Comparison of ENCODE assay signal across 1 cellular context in the genomic region with DNA sequence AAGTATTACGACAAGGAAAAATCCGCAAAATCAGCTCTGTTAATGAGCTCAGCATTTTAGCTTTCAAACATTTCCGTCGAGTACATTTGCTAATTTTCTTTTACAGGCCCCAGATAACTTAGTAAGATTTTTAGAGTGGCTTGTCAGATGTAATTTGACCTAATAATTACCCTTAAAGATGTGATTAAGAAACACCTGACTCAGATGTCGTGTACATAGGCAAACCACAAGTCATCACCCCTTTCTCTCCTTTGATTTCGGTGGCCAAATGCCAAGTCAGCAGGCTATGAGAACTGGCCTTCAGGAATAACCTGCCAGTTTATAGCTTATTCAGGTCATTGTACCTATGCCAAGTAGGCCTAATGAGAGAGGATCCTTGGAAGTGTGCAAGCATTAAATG.
TF ChIP-seq lines count a peak whose summit lies in the region.

No MANE protein-coding gene starts in this region.

TF ChIP-seq in HEK293, 187 proteins besides CTCF, POLR2A, EP300 and RAD21 (continued from another document and continues in another):
- TF ChIP-seq, protein P1, sequence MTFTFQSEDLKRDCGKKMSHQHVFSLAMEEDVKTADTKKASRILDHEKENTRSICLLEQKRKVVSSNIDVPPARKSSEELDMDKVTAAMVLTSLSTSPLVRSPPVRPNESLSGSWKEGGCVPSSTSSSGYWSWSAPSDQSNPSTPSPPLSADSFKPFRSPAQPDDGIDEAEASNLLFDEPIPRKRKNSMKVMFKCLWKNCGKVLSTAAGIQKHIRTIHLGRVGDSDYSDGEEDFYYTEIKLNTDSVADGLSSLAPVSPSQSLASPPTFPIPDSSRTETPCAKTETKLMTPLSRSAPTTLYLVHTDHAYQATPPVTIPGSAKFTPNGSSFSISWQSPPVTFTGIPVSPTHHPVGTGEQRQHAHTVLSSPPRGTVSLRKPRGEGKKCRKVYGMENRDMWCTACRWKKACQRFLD (tag by site-specific recombination; IDR thresholded peaks at IDR 0.05): no peak
- TF ChIP-seq ZSCAN23 (tag by site-specific recombination; IDR thresholded peaks at IDR 0.05) (peak; percentile 92), ZNF558 (tag by site-specific recombination; IDR thresholded peaks at IDR 0.05) (no peak), SALL2 (tag by site-specific recombination; IDR thresholded peaks at IDR 0.05; ENCODE audit: borderline replicate concordance) (no peak), ZNF324 (tag by site-specific recombination; IDR thresholded peaks at IDR 0.05) (no peak), ZIC2 (tag by site-specific recombination; IDR thresholded peaks at IDR 0.05) (no peak), ZNF791 (tag by site-specific recombination; IDR thresholded peaks at IDR 0.05) (no peak), ZNF600 (tag by site-specific recombination; IDR thresholded peaks at IDR 0.05) (no peak), ZNF433 (tag by site-specific recombination; IDR thresholded peaks at IDR 0.05; ENCODE audit: low read depth) (no peak), ZNF423 (tag by site-specific recombination; IDR thresholded peaks at IDR 0.05) (no peak), EGR2 (tag by site-specific recombination; IDR thresholded peaks at IDR 0.05; ENCODE audit: low read depth) (no peak), ZNF561 (tag by site-specific recombination; IDR thresholded peaks at IDR 0.05; ENCODE audit: borderline replicate concordance) (no peak), ZNF2 (tag by site-specific recombination; IDR thresholded peaks at IDR 0.05) (no peak), KLF10 (tag by site-specific recombination; IDR thresholded peaks at IDR 0.05) (peak; percentile 85), ZBTB20 (tag by site-specific recombination; IDR thresholded peaks at IDR 0.05) (no peak), HOXC10 (CRISPR knock-in tag; IDR thresholded peaks at IDR 0.05) (no peak), RBAK (tag by site-specific recombination; IDR thresholded peaks at IDR 0.05) (no peak), ZNF140 (tag by site-specific recombination; IDR thresholded peaks at IDR 0.05) (no peak), ZNF221 (tag by site-specific recombination; IDR thresholded peaks at IDR 0.05; ENCODE audit: borderline replicate concordance) (no peak), MYNN (tag by site-specific recombination; IDR thresholded peaks at IDR 0.05; ENCODE audit: borderline replicate concordance) (no peak), GLI2 (tag by site-specific recombination; IDR thresholded peaks at IDR 0.05; ENCODE audit: borderline replicate concordance, low read depth) (peak; percentile 90), ZNF146 (tag by site-specific recombination; IDR thresholded peaks at IDR 0.05) (no peak), ZNF174 (tag by site-specific recombination; IDR thresholded peaks at IDR 0.05) (no peak), ZNF138 (tag by site-specific recombination; IDR thresholded peaks at IDR 0.05; ENCODE audit: borderline replicate concordance) (no peak), GLIS1 (tag by site-specific recombination; IDR thresholded peaks at IDR 0.05) (peak; percentile 53; the same call in 1 of the 2 replicates), ZFP3 (tag by site-specific recombination; IDR thresholded peaks at IDR 0.05; ENCODE audit: low read depth) (no peak), ZNF670 (tag by site-specific recombination; IDR thresholded peaks at IDR 0.05; ENCODE audit: low read depth) (no peak), ZNF48 (tag by site-specific recombination; IDR thresholded peaks at IDR 0.05) (no peak), GFI1B (tag by site-specific recombination; IDR thresholded peaks at IDR 0.05) (peak; percentile 96), ZNF629 (tag by site-specific recombination; IDR thresholded peaks at IDR 0.05) (peak; percentile 94), ZNF23 (tag by site-specific recombination; IDR thresholded peaks at IDR 0.05; ENCODE audit: borderline replicate concordance) (no peak), ZNF169 (tag by site-specific recombination; IDR thresholded peaks at IDR 0.05) (no peak), ZNF701 (tag by site-specific recombination; IDR thresholded peaks at IDR 0.05) (no peak), BCL11A (tag by site-specific recombination; IDR thresholded peaks at IDR 0.05; ENCODE audit: low read depth) (peak; percentile 86; the same call in 1 of the 2 replicates), ZNF157 (tag by site-specific recombination; IDR thresholded peaks at IDR 0.05) (no peak), ZNF112 (tag by site-specific recombination; IDR thresholded peaks at IDR 0.05) (no peak)
- TF ChIP-seq, protein P2, sequence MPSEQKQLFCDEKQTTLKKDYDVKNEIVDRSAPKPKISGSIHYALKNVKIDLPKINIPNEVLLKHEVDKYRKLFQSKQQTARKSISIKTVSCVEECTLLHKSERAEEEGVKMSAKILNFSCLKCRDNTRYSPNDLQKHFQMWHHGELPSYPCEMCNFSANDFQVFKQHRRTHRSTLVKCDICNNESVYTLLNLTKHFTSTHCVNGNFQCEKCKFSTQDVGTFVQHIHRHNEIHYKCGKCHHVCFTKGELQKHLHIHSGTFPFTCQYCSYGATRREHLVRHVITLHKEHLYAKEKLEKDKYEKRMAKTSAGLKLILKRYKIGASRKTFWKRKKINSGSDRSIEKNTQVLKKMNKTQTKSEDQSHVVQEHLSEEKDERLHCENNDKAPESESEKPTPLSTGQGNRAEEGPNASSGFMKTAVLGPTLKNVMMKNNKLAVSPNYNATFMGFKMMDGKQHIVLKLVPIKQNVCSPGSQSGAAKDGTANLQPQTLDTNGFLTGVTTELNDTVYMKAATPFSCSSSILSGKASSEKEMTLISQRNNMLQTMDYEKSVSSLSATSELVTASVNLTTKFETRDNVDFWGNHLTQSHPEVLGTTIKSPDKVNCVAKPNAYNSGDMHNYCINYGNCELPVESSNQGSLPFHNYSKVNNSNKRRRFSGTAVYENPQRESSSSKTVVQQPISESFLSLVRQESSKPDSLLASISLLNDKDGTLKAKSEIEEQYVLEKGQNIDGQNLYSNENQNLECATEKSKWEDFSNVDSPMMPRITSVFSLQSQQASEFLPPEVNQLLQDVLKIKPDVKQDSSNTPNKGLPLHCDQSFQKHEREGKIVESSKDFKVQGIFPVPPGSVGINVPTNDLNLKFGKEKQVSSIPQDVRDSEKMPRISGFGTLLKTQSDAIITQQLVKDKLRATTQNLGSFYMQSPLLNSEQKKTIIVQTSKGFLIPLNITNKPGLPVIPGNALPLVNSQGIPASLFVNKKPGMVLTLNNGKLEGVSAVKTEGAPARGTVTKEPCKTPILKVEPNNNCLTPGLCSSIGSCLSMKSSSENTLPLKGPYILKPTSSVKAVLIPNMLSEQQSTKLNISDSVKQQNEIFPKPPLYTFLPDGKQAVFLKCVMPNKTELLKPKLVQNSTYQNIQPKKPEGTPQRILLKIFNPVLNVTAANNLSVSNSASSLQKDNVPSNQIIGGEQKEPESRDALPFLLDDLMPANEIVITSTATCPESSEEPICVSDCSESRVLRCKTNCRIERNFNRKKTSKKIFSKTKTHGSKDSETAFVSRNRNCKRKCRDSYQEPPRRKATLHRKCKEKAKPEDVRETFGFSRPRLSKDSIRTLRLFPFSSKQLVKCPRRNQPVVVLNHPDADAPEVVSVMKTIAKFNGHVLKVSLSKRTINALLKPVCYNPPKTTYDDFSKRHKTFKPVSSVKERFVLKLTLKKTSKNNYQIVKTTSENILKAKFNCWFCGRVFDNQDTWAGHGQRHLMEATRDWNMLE (tag by site-specific recombination; conservative IDR thresholded peaks at IDR 0.05; ENCODE audit: low read depth): 0 out of 2 replicates have a peak, but pooled peaks have one; percentile 34
- TF ChIP-seq, protein P3, sequence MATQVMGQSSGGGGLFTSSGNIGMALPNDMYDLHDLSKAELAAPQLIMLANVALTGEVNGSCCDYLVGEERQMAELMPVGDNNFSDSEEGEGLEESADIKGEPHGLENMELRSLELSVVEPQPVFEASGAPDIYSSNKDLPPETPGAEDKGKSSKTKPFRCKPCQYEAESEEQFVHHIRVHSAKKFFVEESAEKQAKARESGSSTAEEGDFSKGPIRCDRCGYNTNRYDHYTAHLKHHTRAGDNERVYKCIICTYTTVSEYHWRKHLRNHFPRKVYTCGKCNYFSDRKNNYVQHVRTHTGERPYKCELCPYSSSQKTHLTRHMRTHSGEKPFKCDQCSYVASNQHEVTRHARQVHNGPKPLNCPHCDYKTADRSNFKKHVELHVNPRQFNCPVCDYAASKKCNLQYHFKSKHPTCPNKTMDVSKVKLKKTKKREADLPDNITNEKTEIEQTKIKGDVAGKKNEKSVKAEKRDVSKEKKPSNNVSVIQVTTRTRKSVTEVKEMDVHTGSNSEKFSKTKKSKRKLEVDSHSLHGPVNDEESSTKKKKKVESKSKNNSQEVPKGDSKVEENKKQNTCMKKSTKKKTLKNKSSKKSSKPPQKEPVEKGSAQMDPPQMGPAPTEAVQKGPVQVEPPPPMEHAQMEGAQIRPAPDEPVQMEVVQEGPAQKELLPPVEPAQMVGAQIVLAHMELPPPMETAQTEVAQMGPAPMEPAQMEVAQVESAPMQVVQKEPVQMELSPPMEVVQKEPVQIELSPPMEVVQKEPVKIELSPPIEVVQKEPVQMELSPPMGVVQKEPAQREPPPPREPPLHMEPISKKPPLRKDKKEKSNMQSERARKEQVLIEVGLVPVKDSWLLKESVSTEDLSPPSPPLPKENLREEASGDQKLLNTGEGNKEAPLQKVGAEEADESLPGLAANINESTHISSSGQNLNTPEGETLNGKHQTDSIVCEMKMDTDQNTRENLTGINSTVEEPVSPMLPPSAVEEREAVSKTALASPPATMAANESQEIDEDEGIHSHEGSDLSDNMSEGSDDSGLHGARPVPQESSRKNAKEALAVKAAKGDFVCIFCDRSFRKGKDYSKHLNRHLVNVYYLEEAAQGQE (tag by site-specific recombination; IDR thresholded peaks at IDR 0.05): no peak
- TF ChIP-seq, protein P4, sequence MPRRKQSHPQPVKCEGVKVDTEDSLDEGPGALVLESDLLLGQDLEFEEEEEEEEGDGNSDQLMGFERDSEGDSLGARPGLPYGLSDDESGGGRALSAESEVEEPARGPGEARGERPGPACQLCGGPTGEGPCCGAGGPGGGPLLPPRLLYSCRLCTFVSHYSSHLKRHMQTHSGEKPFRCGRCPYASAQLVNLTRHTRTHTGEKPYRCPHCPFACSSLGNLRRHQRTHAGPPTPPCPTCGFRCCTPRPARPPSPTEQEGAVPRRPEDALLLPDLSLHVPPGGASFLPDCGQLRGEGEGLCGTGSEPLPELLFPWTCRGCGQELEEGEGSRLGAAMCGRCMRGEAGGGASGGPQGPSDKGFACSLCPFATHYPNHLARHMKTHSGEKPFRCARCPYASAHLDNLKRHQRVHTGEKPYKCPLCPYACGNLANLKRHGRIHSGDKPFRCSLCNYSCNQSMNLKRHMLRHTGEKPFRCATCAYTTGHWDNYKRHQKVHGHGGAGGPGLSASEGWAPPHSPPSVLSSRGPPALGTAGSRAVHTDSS (tag by site-specific recombination; IDR thresholded peaks at IDR 0.05): no peak
- TF ChIP-seq, protein P5, sequence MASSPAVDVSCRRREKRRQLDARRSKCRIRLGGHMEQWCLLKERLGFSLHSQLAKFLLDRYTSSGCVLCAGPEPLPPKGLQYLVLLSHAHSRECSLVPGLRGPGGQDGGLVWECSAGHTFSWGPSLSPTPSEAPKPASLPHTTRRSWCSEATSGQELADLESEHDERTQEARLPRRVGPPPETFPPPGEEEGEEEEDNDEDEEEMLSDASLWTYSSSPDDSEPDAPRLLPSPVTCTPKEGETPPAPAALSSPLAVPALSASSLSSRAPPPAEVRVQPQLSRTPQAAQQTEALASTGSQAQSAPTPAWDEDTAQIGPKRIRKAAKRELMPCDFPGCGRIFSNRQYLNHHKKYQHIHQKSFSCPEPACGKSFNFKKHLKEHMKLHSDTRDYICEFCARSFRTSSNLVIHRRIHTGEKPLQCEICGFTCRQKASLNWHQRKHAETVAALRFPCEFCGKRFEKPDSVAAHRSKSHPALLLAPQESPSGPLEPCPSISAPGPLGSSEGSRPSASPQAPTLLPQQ (tag by site-specific recombination; IDR thresholded peaks at IDR 0.05): peak; percentile 63
- TF ChIP-seq, protein P6, sequence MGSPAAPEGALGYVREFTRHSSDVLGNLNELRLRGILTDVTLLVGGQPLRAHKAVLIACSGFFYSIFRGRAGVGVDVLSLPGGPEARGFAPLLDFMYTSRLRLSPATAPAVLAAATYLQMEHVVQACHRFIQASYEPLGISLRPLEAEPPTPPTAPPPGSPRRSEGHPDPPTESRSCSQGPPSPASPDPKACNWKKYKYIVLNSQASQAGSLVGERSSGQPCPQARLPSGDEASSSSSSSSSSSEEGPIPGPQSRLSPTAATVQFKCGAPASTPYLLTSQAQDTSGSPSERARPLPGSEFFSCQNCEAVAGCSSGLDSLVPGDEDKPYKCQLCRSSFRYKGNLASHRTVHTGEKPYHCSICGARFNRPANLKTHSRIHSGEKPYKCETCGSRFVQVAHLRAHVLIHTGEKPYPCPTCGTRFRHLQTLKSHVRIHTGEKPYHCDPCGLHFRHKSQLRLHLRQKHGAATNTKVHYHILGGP (tag by site-specific recombination; IDR thresholded peaks at IDR 0.05): peak; percentile 84
- TF ChIP-seq, protein P7, sequence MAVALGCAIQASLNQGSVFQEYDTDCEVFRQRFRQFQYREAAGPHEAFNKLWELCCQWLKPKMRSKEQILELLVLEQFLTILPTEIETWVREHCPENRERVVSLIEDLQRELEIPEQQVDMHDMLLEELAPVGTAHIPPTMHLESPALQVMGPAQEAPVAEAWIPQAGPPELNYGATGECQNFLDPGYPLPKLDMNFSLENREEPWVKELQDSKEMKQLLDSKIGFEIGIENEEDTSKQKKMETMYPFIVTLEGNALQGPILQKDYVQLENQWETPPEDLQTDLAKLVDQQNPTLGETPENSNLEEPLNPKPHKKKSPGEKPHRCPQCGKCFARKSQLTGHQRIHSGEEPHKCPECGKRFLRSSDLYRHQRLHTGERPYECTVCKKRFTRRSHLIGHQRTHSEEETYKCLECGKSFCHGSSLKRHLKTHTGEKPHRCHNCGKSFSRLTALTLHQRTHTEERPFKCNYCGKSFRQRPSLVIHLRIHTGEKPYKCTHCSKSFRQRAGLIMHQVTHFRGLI (tag by site-specific recombination; IDR thresholded peaks at IDR 0.05): no peak
- TF ChIP-seq, protein P8, sequence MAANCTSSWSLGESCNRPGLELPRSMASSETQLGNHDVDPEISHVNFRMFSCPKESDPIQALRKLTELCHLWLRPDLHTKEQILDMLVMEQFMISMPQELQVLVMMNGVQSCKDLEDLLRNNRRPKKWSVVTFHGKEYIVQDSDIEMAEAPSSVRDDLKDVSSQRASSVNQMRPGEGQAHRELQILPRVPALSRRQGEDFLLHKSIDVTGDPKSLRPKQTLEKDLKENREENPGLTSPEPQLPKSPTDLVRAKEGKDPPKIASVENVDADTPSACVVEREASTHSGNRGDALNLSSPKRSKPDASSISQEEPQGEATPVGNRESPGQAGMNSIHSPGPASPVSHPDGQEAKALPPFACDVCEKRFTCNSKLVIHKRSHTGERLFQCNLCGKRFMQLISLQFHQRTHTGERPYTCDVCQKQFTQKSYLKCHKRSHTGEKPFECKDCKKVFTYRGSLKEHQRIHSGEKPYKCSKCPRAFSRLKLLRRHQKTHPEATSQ (tag by site-specific recombination; IDR thresholded peaks at IDR 0.05): no peak
- TF ChIP-seq, protein P9, sequence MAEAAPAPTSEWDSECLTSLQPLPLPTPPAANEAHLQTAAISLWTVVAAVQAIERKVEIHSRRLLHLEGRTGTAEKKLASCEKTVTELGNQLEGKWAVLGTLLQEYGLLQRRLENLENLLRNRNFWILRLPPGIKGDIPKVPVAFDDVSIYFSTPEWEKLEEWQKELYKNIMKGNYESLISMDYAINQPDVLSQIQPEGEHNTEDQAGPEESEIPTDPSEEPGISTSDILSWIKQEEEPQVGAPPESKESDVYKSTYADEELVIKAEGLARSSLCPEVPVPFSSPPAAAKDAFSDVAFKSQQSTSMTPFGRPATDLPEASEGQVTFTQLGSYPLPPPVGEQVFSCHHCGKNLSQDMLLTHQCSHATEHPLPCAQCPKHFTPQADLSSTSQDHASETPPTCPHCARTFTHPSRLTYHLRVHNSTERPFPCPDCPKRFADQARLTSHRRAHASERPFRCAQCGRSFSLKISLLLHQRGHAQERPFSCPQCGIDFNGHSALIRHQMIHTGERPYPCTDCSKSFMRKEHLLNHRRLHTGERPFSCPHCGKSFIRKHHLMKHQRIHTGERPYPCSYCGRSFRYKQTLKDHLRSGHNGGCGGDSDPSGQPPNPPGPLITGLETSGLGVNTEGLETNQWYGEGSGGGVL (tag by site-specific recombination; IDR thresholded peaks at IDR 0.05): peak; percentile 53; the same call in 1 of the 2 replicates
